ENCODE assay signal across 21 cellular contexts in the genomic region with DNA sequence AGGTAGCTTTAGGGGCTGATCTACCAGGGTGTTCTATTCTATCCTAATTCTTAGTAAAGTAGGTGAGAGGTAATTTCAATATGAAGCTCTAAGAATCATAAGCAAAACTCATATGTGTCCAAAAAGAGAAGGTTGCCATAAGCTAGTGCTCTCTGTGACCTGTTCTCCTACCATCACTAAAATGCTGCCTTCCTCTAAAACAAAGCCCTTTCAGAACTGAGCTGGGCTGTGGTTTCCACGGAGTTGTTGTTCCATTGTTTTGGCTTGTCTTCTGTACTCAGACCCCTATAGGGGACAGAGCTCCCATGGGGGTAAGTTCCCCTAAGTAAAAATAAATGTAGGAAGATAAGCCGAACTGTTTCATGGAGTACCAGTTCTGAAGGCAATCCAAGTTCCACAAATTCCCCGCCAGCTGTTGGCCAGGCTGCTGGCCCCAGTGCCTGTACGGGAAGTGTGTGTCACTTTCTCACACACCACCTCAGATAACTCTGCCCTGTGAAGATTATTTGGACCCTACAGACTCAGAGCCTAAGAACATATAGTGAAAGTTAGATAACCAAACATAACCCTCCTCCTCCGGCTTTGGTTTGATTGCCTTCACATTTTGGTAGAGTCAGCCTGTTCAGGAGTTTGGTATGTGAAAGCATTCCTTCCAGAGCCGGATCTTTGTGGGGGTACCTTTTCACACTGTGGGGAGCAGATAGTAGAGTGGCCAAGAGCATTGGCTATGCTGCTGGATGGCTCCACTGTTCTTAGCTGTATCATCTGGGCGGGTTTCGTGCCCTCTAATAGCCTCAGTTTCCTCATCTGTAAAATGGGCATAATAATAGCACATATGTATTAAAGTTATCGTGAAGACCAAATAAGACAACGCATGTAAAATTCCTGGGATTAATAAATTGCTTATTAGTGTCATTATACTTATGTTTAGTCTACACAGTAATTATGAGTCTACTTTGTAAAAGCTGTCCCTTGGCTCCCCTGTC. TPM values are rescaled to one million over a fixed set of nuclear protein-coding genes. Genes with fewer than 3 reads are reported as not detected.
DNase-seq lines count a peak whose midpoint lies in the region; ATAC-seq and TF ChIP-seq lines count a peak whose summit lies in the region.
"Had no signal": no experiment of that assay in that cellular context is flagged by ENCODE, and none has a peak within 500 bp of the region (broad histone marks: within the 10 kb centered on the region; RNA-seq: fewer than 3 reads in every experiment).

No MANE protein-coding gene starts in this region.

- H3K79me2 ChIP-seq in GM23248 (ENCODE audit: insufficient read depth), result no peaks in the 10 kb centered on the region

- no peaks in the 10 kb centered on the region for H3K27me3 ChIP-seq in RWPE2 (ENCODE audit: insufficient read depth, poor library complexity, severe bottlenecking)
- no peaks in the 10 kb centered on the region for H3K27me3 ChIP-seq in right atrium auricular region
- H3K27me3 ChIP-seq in stomach, result no peaks in the 10 kb centered on the region
- H3K27me3 ChIP-seq in GM23248 (replicated peaks; ENCODE audit: insufficient read depth), result 0 out of 2 replicates have a peak, but pooled peaks cover 4% of the 10 kb centered on the region
- H3K27me3 ChIP-seq: thyroid gland had no signal

- no peaks in the 10 kb centered on the region for H3K9me3 ChIP-seq in RWPE2 (ENCODE audit: severe bottlenecking)
- no peaks in the 10 kb centered on the region for H3K9me3 ChIP-seq in right atrium auricular region
- H3K9me3 ChIP-seq in stomach, result no peaks in the 10 kb centered on the region
- H3K9me3 ChIP-seq in GM23248 (ENCODE audit: low read depth), result no peaks in the 10 kb centered on the region
- H3K9me3 ChIP-seq: HAP-1, thyroid gland had no signal

- TF ChIP-seq POLR2A in stomach (IDR thresholded peaks at IDR 0.05), result no peak

- no peaks in the 10 kb centered on the region for H4K20me1 ChIP-seq in GM23248 (ENCODE audit: insufficient read depth)

- no peak overlapping the region for H3K9ac ChIP-seq in GM23248

- H2AFZ ChIP-seq in GM23248, result no peak overlapping the region

- peaks cover 6% of the 10 kb centered on the region; the same call in 1 of the 2 replicates for H3K9me2 ChIP-seq in GM23248 (ENCODE audit: insufficient read depth)

- H3F3A ChIP-seq in GM23248 (ENCODE audit: insufficient read depth), result no peaks in the 10 kb centered on the region

- TF ChIP-seq EP300 in stomach (IDR thresholded peaks at IDR 0.05), result no peak

- H3K4me1 ChIP-seq in RWPE2 (ENCODE audit: insufficient read depth, poor library complexity, severe bottlenecking), result peaks cover 13% of the 10 kb centered on the region
- H3K4me1 ChIP-seq in right atrium auricular region, result peaks cover 0 to 25% of the 10 kb centered on the region in 2 donors
- H3K4me1 ChIP-seq in stomach, result peaks cover 0 to 5% (median 0%) of the 10 kb centered on the region in 4 donors
- H3K4me1 ChIP-seq in GM23248 (ENCODE audit: insufficient read depth), result no peaks in the 10 kb centered on the region
- H3K4me1 ChIP-seq: HAP-1 had no signal

- DNase-seq in RWPE2 (ENCODE audit: low spot score) (no peak), cardiac fibroblast (ENCODE audit: low read depth in 2 of 2) (peak; percentile 3 to 81), right atrium auricular region (ENCODE audit: low spot score) (peak; percentile 76), stomach (peak; percentile 42), GM23248 (no peak)
- DNase-seq: activated CD4-positive, alpha-beta T cell treated with anti-CD3 and anti-CD28 coated beads for 4 hours; activated T-cell treated with anti-CD3 and anti-CD28 coated beads, Interleukin-2, amount 50 U/mL, for 4 hours; EL; mesendoderm; NCI-H1092 treated with DMSO at 0.1 percent for 48 hours; NCI-H2029; NCI-H345; stimulated activated naive CD8-positive, alpha-beta T cell treated with anti-CD3 and anti-CD28 coated beads, Interleukin-15, Interleukin-2, amounts not matched to agents 100 U/mL and 50 U/mL, for 24 hours; thyroid gland had no signal

- WGBS in stomach, 5 donors, result 57 to 75% (median 62%) methylated on average over 10 of the region's 10 CpGs
- 82% methylated on average over 10 of the region's 10 CpGs for WGBS in GM23248 (ENCODE audit: low coverage in 1 of 2, low lambda C conversion rate in 2 of 2, missing lambda C conversion rate in 2 of 2), 2 experiments

- H3K27ac ChIP-seq in RWPE2 (ENCODE audit: poor library complexity, severe bottlenecking) (peak overlapping the region; percentile 78), right atrium auricular region (peak overlapping the region in 1 of 2 donors; percentile 70), stomach (no peak overlapping the region), GM23248 (no peak overlapping the region)
- H3K27ac ChIP-seq: thyroid gland had no signal

- H3K4me3 ChIP-seq in RWPE2 (ENCODE audit: severe bottlenecking) (no peak overlapping the region), cardiac fibroblast (replicated peaks in 1 of 2; ENCODE audit: low read depth in 2 of 2, low read length in 2 of 2) (no peak overlapping the region), right atrium auricular region (no peak overlapping the region), stomach (no peak overlapping the region), GM23248 (no peak overlapping the region)
- H3K4me3 ChIP-seq: HAP-1, thyroid gland had no signal

- TF ChIP-seq CTCF in RWPE2 (IDR thresholded peaks at IDR 0.05; ENCODE audit: poor library complexity, severe bottlenecking), result no peak
- no peak for TF ChIP-seq CTCF in cardiac fibroblast (IDR thresholded peaks at IDR 0.05; ENCODE audit: low read depth, low read length)
- TF ChIP-seq CTCF in right atrium auricular region (IDR thresholded peaks at IDR 0.05), result no peak
- no peak for TF ChIP-seq CTCF in stomach (IDR thresholded peaks at IDR 0.05)

- no peak for ATAC-seq in RWPE2 (ENCODE audit: low read depth)
- no peak for ATAC-seq in HG03442 (IDR thresholded peaks at IDR 0.05; ENCODE audit: unreplicated experiment)
- no peak for ATAC-seq in HG02798 (IDR thresholded peaks at IDR 0.05; ENCODE audit: poor library complexity, unreplicated experiment)
- ATAC-seq: activated T-cell treated with anti-CD3 and anti-CD28 coated beads, Interleukin-2, amount 50 U/mL, for 4 hours; stimulated activated naive CD8-positive, alpha-beta T cell treated with anti-CD3 and anti-CD28 coated beads, Interleukin-15, Interleukin-2, amounts not matched to agents 100 U/mL and 50 U/mL, for 24 hours had no signal

- in situ Hi-C loops in GM23248 (cut with MboI), result loop anchor here (25.0 kb wide), 1 partner anchor 281 kb away; no protein-coding TSS in a partner anchor

- H3K36me3 ChIP-seq in RWPE2 (ENCODE audit: low read depth) (no peaks in the 10 kb centered on the region), right atrium auricular region (no peaks in the 10 kb centered on the region), stomach (no peaks in the 10 kb centered on the region), GM23248 (ENCODE audit: low read depth) (no peaks in the 10 kb centered on the region)
- H3K36me3 ChIP-seq: HAP-1, thyroid gland had no signal

- intact Hi-C loops in stomach (cut with DNase I; ENCODE audit: low total_unique reads), result no loop called here

- no peak overlapping the region for H3K4me2 ChIP-seq in GM23248 (ENCODE audit: unreplicated experiment)

RNA-seq across cellular contexts. Expression of gene DPT, which starts 10.8 kb away (rescaled TPM):
- total RNA-seq in right atrium auricular region (10 to 100 TPM; 52.2 to 71.3 TPM), stomach (10 to 100 TPM; 21.7 to 86.7 (median 58.8) TPM)
- polyA plus RNA-seq in stomach (10 to 100 TPM; 20.1 to 60.3 (median 35.5) TPM), GM23248 (2016; fragmentation: Nextera tagmentation; extraction: Ambion mirVana) (20.0 and 20.8 TPM in 2 replicates)
- total RNA-seq in GM23248 (2014; rRNA removed; shearing (Covaris generic)), result 11.8 and 14.9 TPM in 2 replicates
- total RNA-seq: activated CD8-positive, alpha-beta memory T cell treated with anti-CD3 and anti-CD28 coated beads for 36 hours; activated T-cell treated with anti-CD3 and anti-CD28 coated beads, Interleukin-2, amount 50 U/mL, for 4 hours; bronchial epithelial cell; dermis microvascular lymphatic vessel endothelial cell; glomerular endothelial cell had no signal

Comparison
In these comparisons a context has a peak if more than half of its experiments do, and no peak if none do; other contexts are left out.
1. DNase-seq: peak in cardiac fibroblast (2 of 2), right atrium auricular region (single experiment) and stomach (single experiment); none in RWPE2 (single experiment) and GM23248 (single experiment).